ENCODE assay signal across 12 cellular contexts in the genomic region with DNA sequence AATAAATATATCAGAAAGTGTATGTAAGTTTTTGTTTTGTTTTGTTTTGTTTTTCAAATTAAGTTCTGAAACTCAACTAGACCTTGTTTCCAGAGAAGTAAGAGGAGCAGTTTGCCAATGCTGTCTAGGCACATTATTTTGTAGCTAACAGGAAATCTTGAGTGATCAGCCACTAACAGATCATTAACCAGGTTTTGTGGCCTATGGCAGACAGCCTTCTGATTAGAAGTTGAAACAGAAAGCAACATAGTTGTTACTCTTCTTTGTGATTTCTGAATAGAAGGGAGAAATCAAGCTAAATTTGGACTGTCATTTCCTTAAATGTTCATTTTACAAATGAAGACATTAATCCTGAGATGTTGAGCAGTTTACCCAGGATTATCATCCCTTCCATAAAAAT.
DNase-seq lines count a peak whose midpoint lies in the region; ATAC-seq, FAIRE-seq and TF ChIP-seq lines count a peak whose summit lies in the region.
"Had no signal": no experiment of that assay in that cellular context is flagged by ENCODE, and none has a peak within 500 bp of the region (broad histone marks: within the 10 kb centered on the region; RNA-seq: fewer than 3 reads in every experiment).

No MANE protein-coding gene starts in this region.

- H4K20me1 ChIP-seq in BLaER1 treated with 17β-estradiol and CSF1 and Interleukin-3, amounts not matched to agents 10 nM and 100 nM, result peaks cover 0 to 12% (median 0%) of the 10 kb centered on the region in 11 experiments; a peak in 4 of 22 replicates

- no peaks in the 10 kb centered on the region for H3K36me3 ChIP-seq in BLaER1 treated with 17β-estradiol and CSF1 and Interleukin-3, amounts not matched to agents 10 nM and 100 nM
- no peaks in the 10 kb centered on the region for H3K36me3 ChIP-seq in neuronal stem cell (replicated peaks in 1 of 2; ENCODE audit: control insufficient read depth in 2 of 2, insufficient read depth in 2 of 2, low read length in 2 of 2)
- no peaks in the 10 kb centered on the region for H3K36me3 ChIP-seq in adrenal gland (replicated peaks in 1 of 2)

- TF ChIP-seq CTCF in HFFc6 (IDR thresholded peaks at IDR 0.05) (no peak), adrenal gland (IDR thresholded peaks at IDR 0.05) (no peak)

- H3K27ac Mint-ChIP-seq in HFFc6, result no peak overlapping the region
- H3K27ac Mint-ChIP-seq: memory B cell had no signal

- H3K4me1 ChIP-seq in BLaER1 treated with 17β-estradiol and CSF1 and Interleukin-3, amounts not matched to agents 10 nM and 100 nM, result peaks cover 0 to 28% (median 15%) of the 10 kb centered on the region in 10 experiments; a peak in 13 of 20 replicates
- no peaks in the 10 kb centered on the region for H3K4me1 ChIP-seq in neuronal stem cell (ENCODE audit: control insufficient read depth in 2 of 2, insufficient read depth in 1 of 2, low read depth in 1 of 2, low read length in 2 of 2)
- peaks cover 12 to 32% of the 10 kb centered on the region in 2 donors for H3K4me1 ChIP-seq in adrenal gland (replicated peaks in 1 of 2)

- no peak overlapping the region for H2BK120ac ChIP-seq in neuronal stem cell (ENCODE audit: low read depth, low read length)

- ATAC-seq in GM19438 (IDR thresholded peaks at IDR 0.05; ENCODE audit: low read depth, unreplicated experiment) (peak; percentile 98), HG02973 (IDR thresholded peaks at IDR 0.05; ENCODE audit: unreplicated experiment) (peak; percentile 96)

- no peak overlapping the region for H4K91ac ChIP-seq in neuronal stem cell (ENCODE audit: low read depth, low read length, poor library complexity)

- no peak overlapping the region for H3K23ac ChIP-seq in neuronal stem cell (ENCODE audit: low read depth, low read length, poor library complexity)

- peak; percentile 28 for DNase-seq in RCC 7860 (ENCODE audit: low spot score)
- no peak for DNase-seq in AG08396 (ENCODE audit: low spot score)
- DNase-seq in HFFc6, result no peak
- DNase-seq in neuronal stem cell (ENCODE audit: low spot score), result no peak
- no peak for DNase-seq in adrenal gland
- DNase-seq: activated T-cell treated with anti-CD3 and anti-CD28 coated beads for 4 hours, NCI-H82, T-helper 1 cell had no signal

- no peak for TF ChIP-seq POLR2A in adrenal gland (IDR thresholded peaks at IDR 0.05)

- H2AK5ac ChIP-seq in neuronal stem cell (ENCODE audit: low read depth, low read length), result no peak overlapping the region

- intact Hi-C loops in adrenal gland (cut with DNase I), result no loop called here

- H3K4ac ChIP-seq in neuronal stem cell (ENCODE audit: low read length), result no peak overlapping the region

- H3K4me2 ChIP-seq in BLaER1 treated with 17β-estradiol and CSF1 and Interleukin-3, amounts not matched to agents 10 nM and 100 nM, result peak overlapping the region in 10 of 11 experiments; percentile 0 to 36 (median 8); a peak in 9 of 22 replicates
- H3K4me2 ChIP-seq in neuronal stem cell (ENCODE audit: insufficient read depth, low read length, poor library complexity, severe bottlenecking), result no peak overlapping the region

- no peak overlapping the region for H4K8ac ChIP-seq in neuronal stem cell (ENCODE audit: low read depth, low read length)

- peaks cover 0 to 4% (median 0%) of the 10 kb centered on the region in 11 experiments; a peak in 2 of 22 replicates for H3K9me3 ChIP-seq in BLaER1 treated with 17β-estradiol and CSF1 and Interleukin-3, amounts not matched to agents 10 nM and 100 nM (replicated peaks in 1 of 11)
- H3K9me3 ChIP-seq in neuronal stem cell (replicated peaks in 1 of 2; ENCODE audit: control insufficient read depth in 2 of 2, insufficient read depth in 1 of 2, low read depth in 1 of 2, low read length in 2 of 2), result no peaks in the 10 kb centered on the region
- no peaks in the 10 kb centered on the region for H3K9me3 ChIP-seq in adrenal gland (replicated peaks in 1 of 3)

- H3K9me3 Mint-ChIP-seq in HFFc6, result peaks cover 64% of the 10 kb centered on the region

- H3K4me3 Mint-ChIP-seq in HFFc6, result no peak overlapping the region
- H3K4me3 Mint-ChIP-seq: memory B cell had no signal

- no peak overlapping the region for H3K9ac ChIP-seq in BLaER1 treated with 17β-estradiol and CSF1 and Interleukin-3, amounts not matched to agents 10 nM and 100 nM
- H3K9ac ChIP-seq in neuronal stem cell (ENCODE audit: low read depth, low read length, poor library complexity), result no peak overlapping the region

- H2BK12ac ChIP-seq in neuronal stem cell (ENCODE audit: low read length), result no peak overlapping the region

- no peak overlapping the region for H3K18ac ChIP-seq in neuronal stem cell (ENCODE audit: low read length)

- peak overlapping the region in 2 of 11 experiments; percentile 0 to 14; a peak in 1 of 22 replicates for H3K27ac ChIP-seq in BLaER1 treated with 17β-estradiol and CSF1 and Interleukin-3, amounts not matched to agents 10 nM and 100 nM
- H3K27ac ChIP-seq in neuronal stem cell (replicated peaks; ENCODE audit: low read length) (no peak overlapping the region), adrenal gland (no peak overlapping the region)

- no peak overlapping the region for H2AFZ ChIP-seq in neuronal stem cell (ENCODE audit: low read length)

- H3K4me3 ChIP-seq in BLaER1 treated with 17β-estradiol and CSF1 and Interleukin-3, amounts not matched to agents 10 nM and 100 nM, result no peak overlapping the region
- H3K4me3 ChIP-seq in neuronal stem cell (ENCODE audit: low read length in 2 of 2) (no peak overlapping the region), adrenal gland (no peak overlapping the region)

- no peaks in the 10 kb centered on the region for H3K4me1 Mint-ChIP-seq in HFFc6 (ENCODE audit: low read depth)
- H3K4me1 Mint-ChIP-seq: memory B cell had no signal

- no peak overlapping the region for H2BK15ac ChIP-seq in neuronal stem cell (ENCODE audit: low read length)

- no peak overlapping the region for H2BK5ac ChIP-seq in neuronal stem cell (ENCODE audit: low read length)

- peak; percentile 92 for FAIRE-seq in RCC 7860 (lab: Jason Lieb, UNC)

- no peaks in the 10 kb centered on the region; the same call in 1 of the 2 replicates for H3K27me3 Mint-ChIP-seq in HFFc6 (ENCODE audit: insufficient read depth)
- H3K27me3 Mint-ChIP-seq: memory B cell had no signal

- H3K79me1 ChIP-seq in neuronal stem cell (ENCODE audit: low read depth, low read length), result no peaks in the 10 kb centered on the region

- no peak overlapping the region for H3K14ac ChIP-seq in neuronal stem cell (ENCODE audit: low read length)

- no peaks in the 10 kb centered on the region for H3K27me3 ChIP-seq in BLaER1 treated with 17β-estradiol and CSF1 and Interleukin-3, amounts not matched to agents 10 nM and 100 nM
- H3K27me3 ChIP-seq in neuronal stem cell (ENCODE audit: control insufficient read depth in 3 of 3, insufficient read depth in 3 of 3, low read depth in 1 of 3, low read length in 3 of 3), result no peaks in the 10 kb centered on the region
- H3K27me3 ChIP-seq in adrenal gland, result no peaks in the 10 kb centered on the region

- H3K36me3 Mint-ChIP-seq in HFFc6 (ENCODE audit: low read depth), result peaks cover 4% of the 10 kb centered on the region; the same call in 1 of the 2 replicates
- H3K36me3 Mint-ChIP-seq: memory B cell had no signal
